18 cellular contexts compared by ENCODE assay signal in the genomic region with DNA sequence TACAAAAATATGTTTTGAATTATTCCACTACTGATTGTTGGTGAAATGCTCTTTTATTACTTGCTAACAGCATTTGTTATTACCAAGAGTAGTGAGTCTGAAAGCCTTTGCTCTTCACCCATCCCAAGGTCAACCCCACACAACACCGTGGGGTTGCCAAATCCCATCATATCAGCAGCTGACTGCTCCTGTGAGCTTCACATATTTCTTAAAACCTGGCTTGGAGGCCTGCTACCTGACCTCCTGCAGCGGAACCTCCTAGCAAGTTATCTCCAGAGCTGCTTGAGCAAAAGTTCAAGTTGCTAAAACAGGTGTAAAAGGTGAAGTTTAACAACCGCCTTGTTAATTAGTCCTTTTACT.
"Had no signal": no experiment of that assay in that cellular context is flagged by ENCODE, and none has a peak within 500 bp of the region (broad histone marks: within the 10 kb centered on the region; RNA-seq: fewer than 3 reads in every experiment).

No MANE protein-coding gene starts in this region.

- H3K27ac ChIP-seq: coronary artery, gastrocnemius medialis, heart right ventricle, left ventricle myocardium inferior, neutrophil, right lobe of liver had no signal

- H3K9me3 ChIP-seq: gastrocnemius medialis, heart right ventricle, left ventricle myocardium inferior, neutrophil, right lobe of liver had no signal

- H3K4me1 ChIP-seq: gastrocnemius medialis, left ventricle myocardium inferior, right lobe of liver had no signal

- H3K36me3 ChIP-seq: gastrocnemius medialis, heart right ventricle, left ventricle myocardium inferior, neutrophil, right lobe of liver had no signal

- H3K4me3 Mint-ChIP-seq: naive B cell, type B pancreatic cell had no signal

- H3K27me3 ChIP-seq: gastrocnemius medialis, neutrophil, right lobe of liver had no signal

- H3K36me3 Mint-ChIP-seq: naive B cell, type B pancreatic cell had no signal

- H3K9me3 Mint-ChIP-seq: naive B cell, type B pancreatic cell had no signal

- H3K4me3 ChIP-seq: coronary artery, gastrocnemius medialis, heart right ventricle, left ventricle myocardium inferior, lung, right lobe of liver had no signal

- DNase-seq: central memory CD4-positive, alpha-beta T cell; effector memory CD4-positive, alpha-beta T cell; gastrocnemius medialis; heart right ventricle; islet precursor cell; left ventricle myocardium inferior; mesenchymal stem cell; naive B cell; right lobe of liver; stimulated activated CD4-positive, alpha-beta T cell treated with anti-CD3 and anti-CD28 coated beads, Interleukin-2, amount 100 ng/mL, for 24 hours; stimulated activated naive CD4-positive, alpha-beta T cell had no signal

- H3K27ac Mint-ChIP-seq: naive B cell, type B pancreatic cell had no signal

- FAIRE-seq: endometrium, urothelium cell line had no signal

- H3K4me1 Mint-ChIP-seq: naive B cell had no signal

- ATAC-seq: esophagus mucosa, gastrocnemius medialis, right lobe of liver had no signal

- H3K27me3 Mint-ChIP-seq: naive B cell had no signal
